In genomic region chr9:113608082-113608685, GRCh38 we compare ENCODE assay signal across 24 cellular contexts.
"Had no signal": no experiment of that assay in that cellular context is flagged by ENCODE, and none has a peak within 500 bp of the region (broad histone marks: within the 10 kb centered on the region; RNA-seq: fewer than 3 reads in every experiment).

No MANE protein-coding gene starts in this region.

- H3K27ac Mint-ChIP-seq: activated B cell treated with CpG ODN at 0.5 μM for 24 hours; activated naive CD8-positive, alpha-beta T cell; activated T-helper 2 cell treated with anti-CD3 and anti-CD28 coated beads, Interferon-gamma antibody, Interleukin-2, Interleukin-4, amounts not matched to agents 10 μg/mL and 5 μg/mL and 100 μg/mL, durations not matched to agents 14 hours and 24 hours and 36 hours; nephron progenitor cell had no signal

- H3K27me3 Mint-ChIP-seq: activated B cell treated with CpG ODN at 0.5 μM for 24 hours; activated naive CD8-positive, alpha-beta T cell had no signal

- H3K4me3 ChIP-seq: esophagus muscularis mucosa, gastroesophageal sphincter, sigmoid colon, testis, upper lobe of left lung had no signal

- H3K4me3 Mint-ChIP-seq: activated B cell treated with CpG ODN at 0.5 μM for 24 hours; activated naive CD8-positive, alpha-beta T cell; activated T-cell treated with anti-CD3 and anti-CD28 coated beads, Interleukin-2, amount 50 U/mL, for 4 hours; nephron progenitor cell had no signal

- H3K4me1 Mint-ChIP-seq: activated B cell treated with CpG ODN at 0.5 μM for 24 hours had no signal

- H3K9me3 Mint-ChIP-seq: activated B cell treated with CpG ODN at 0.5 μM for 24 hours; activated T-cell treated with anti-CD3 and anti-CD28 coated beads, Interleukin-2, amount 50 U/mL, for 4 hours; activated T-helper 2 cell treated with anti-CD3 and anti-CD28 coated beads, Interferon-gamma antibody, Interleukin-2, Interleukin-4, amounts not matched to agents 10 μg/mL and 5 μg/mL and 100 μg/mL, durations not matched to agents 14 hours and 24 hours and 36 hours; nephron progenitor cell had no signal

- DNase-seq: activated B cell treated with CpG ODN at 0.5 μM for 24 hours; activated CD4-positive, alpha-beta T cell treated with anti-CD3 and anti-CD28 coated beads for 4 hours; activated CD4-positive, alpha-beta T cell treated with anti-CD3 and anti-CD28 coated beads, Interleukin-2, amount 50 U/mL, for 48 hours; activated CD8-positive, alpha-beta memory T cell treated with anti-CD3 and anti-CD28 coated beads, Interleukin-2, amount 50 U/mL, for 48 hours; activated naive CD4-positive, alpha-beta T cell; activated T-cell treated with anti-CD3 and anti-CD28 coated beads, Interleukin-2, amount 50 U/mL, for 4 hours; amniotic stem cell; dermis blood vessel endothelial cell; effector memory CD4-positive, alpha-beta T cell; head of caudate nucleus; hypothalamus; nephron progenitor cell; nucleus accumbens; sigmoid colon; stimulated activated CD4-positive, alpha-beta T cell treated with anti-CD3 and anti-CD28 coated beads, Interleukin-4, amount 100 ng/mL, for 1 hour; stimulated activated naive CD4-positive, alpha-beta T cell; T-helper 1 cell; T-helper 9 cell; testis; upper lobe of left lung had no signal

- H3K36me3 Mint-ChIP-seq: activated naive CD8-positive, alpha-beta T cell had no signal

- ATAC-seq: activated T-cell treated with anti-CD3 and anti-CD28 coated beads, Interleukin-2, amount 50 U/mL, for 4 hours; gastroesophageal sphincter had no signal
